Comparison of ENCODE assay signal across 21 cellular contexts in genomic region chr7:73530800-73531199, GRCh38.
"Had no signal": no experiment of that assay in that cellular context is flagged by ENCODE, and none has a peak within 500 bp of the region (broad histone marks: within the 10 kb centered on the region; RNA-seq: fewer than 3 reads in every experiment).

No MANE protein-coding gene starts in this region.

- H3K4me1 ChIP-seq: parathyroid adenoma, sigmoid colon, testis, upper lobe of right lung, vagina had no signal

- H3K4me2 ChIP-seq: hepatocyte had no signal

- H3K27ac ChIP-seq: hepatocyte, parathyroid adenoma, sigmoid colon, skin epidermis, testis, tibial nerve, upper lobe of right lung, vagina had no signal

- H3K36me3 Mint-ChIP-seq: naive B cell had no signal

- H3K27me3 ChIP-seq: hepatocyte, sigmoid colon, testis, tibial nerve, upper lobe of right lung, vagina had no signal

- H3K9me3 Mint-ChIP-seq: naive B cell; nephron progenitor cell; stimulated activated naive CD8-positive, alpha-beta T cell treated with anti-CD3 and anti-CD28 coated beads, Interleukin-15, amount 100 ng/mL, for 72 hours had no signal

- H3K79me2 ChIP-seq: hepatocyte, parathyroid adenoma had no signal

- H3K4me3 Mint-ChIP-seq: naive B cell; nephron progenitor cell; stimulated activated naive B cell treated with anti-CD40 and anti-IgM and Interleukin-4, amounts not matched to agents 10 μg/mL and 1 μg/mL and 100 μg/mL, for 72 hours; stimulated activated naive CD8-positive, alpha-beta T cell treated with anti-CD3 and anti-CD28 coated beads, Interleukin-15, amount 100 ng/mL, for 72 hours had no signal

- H3K27me3 Mint-ChIP-seq: naive B cell; stimulated activated naive B cell treated with anti-CD40 and anti-IgM and Interleukin-4, amounts not matched to agents 10 μg/mL and 1 μg/mL and 100 μg/mL, for 72 hours; stimulated activated naive CD8-positive, alpha-beta T cell treated with anti-CD3 and anti-CD28 coated beads, Interleukin-15, amount 100 ng/mL, for 72 hours had no signal

- H3K27ac Mint-ChIP-seq: naive B cell; nephron progenitor cell; stimulated activated naive B cell treated with anti-CD40 and anti-IgM and Interleukin-4, amounts not matched to agents 10 μg/mL and 1 μg/mL and 100 μg/mL, for 72 hours; stimulated activated naive CD8-positive, alpha-beta T cell treated with anti-CD3 and anti-CD28 coated beads, Interleukin-15, amount 100 ng/mL, for 72 hours had no signal

- H3K9me3 ChIP-seq: sigmoid colon, testis, tibial nerve, upper lobe of right lung, vagina had no signal

- H3K4me3 ChIP-seq: hepatocyte, sigmoid colon, skin epidermis, testis, tibial nerve, upper lobe of right lung, vagina had no signal

- H3K9ac ChIP-seq: parathyroid adenoma had no signal

- H2AFZ ChIP-seq: hepatocyte, parathyroid adenoma had no signal

- ATAC-seq: left cardiac atrium; left ventricle myocardium superior; stimulated activated naive B cell treated with anti-CD40 and anti-IgM and Interleukin-4, amounts not matched to agents 10 μg/mL and 1 μg/mL and 100 μg/mL, for 72 hours; stimulated activated naive CD8-positive, alpha-beta T cell treated with anti-CD3 and anti-CD28 coated beads, Interleukin-15, amount 100 ng/mL, for 72 hours; upper lobe of right lung had no signal

- DNase-seq: dermis blood vessel endothelial cell; foreskin melanocyte; head of caudate nucleus; kidney; left cardiac atrium; left ventricle myocardium superior; mesendoderm; naive B cell; nephron progenitor cell; stimulated activated CD4-positive, alpha-beta T cell treated with anti-CD3 and anti-CD28 coated beads, Interleukin-2, amount 100 ng/mL, for 24 hours; stimulated activated CD4-positive, alpha-beta T cell treated with anti-CD3 and anti-CD28 coated beads, Interleukin-4, amount 100 ng/mL, for 4 hours; stimulated activated naive B cell treated with anti-CD40 and anti-IgM and Interleukin-4, amounts not matched to agents 10 μg/mL and 1 μg/mL and 100 μg/mL, for 72 hours; stimulated activated naive CD8-positive, alpha-beta T cell treated with anti-CD3 and anti-CD28 coated beads, Interleukin-15, amount 100 ng/mL, for 72 hours; testis; upper lobe of right lung had no signal
